In genomic region chr14:66575014-66575413, GRCh38 we compare ENCODE assay signal across 1 cellular context.
TF ChIP-seq lines count a peak whose summit lies in the region.

No MANE protein-coding gene starts in this region.

TF ChIP-seq in GM12878, 131 proteins besides CTCF, POLR2A, EP300 and RAD21 (continued from another document):
- TF ChIP-seq RELB (IDR thresholded peaks at IDR 0.05; ENCODE audit: low read depth) (0 out of 2 replicates have a peak, but pooled peaks have one; percentile 20), SIX5 (IDR thresholded peaks at IDR 0.05; ENCODE audit: low read depth, low read length, severe bottlenecking) (no peak)
